ENCODE assay signal across 20 cellular contexts in the genomic region with DNA sequence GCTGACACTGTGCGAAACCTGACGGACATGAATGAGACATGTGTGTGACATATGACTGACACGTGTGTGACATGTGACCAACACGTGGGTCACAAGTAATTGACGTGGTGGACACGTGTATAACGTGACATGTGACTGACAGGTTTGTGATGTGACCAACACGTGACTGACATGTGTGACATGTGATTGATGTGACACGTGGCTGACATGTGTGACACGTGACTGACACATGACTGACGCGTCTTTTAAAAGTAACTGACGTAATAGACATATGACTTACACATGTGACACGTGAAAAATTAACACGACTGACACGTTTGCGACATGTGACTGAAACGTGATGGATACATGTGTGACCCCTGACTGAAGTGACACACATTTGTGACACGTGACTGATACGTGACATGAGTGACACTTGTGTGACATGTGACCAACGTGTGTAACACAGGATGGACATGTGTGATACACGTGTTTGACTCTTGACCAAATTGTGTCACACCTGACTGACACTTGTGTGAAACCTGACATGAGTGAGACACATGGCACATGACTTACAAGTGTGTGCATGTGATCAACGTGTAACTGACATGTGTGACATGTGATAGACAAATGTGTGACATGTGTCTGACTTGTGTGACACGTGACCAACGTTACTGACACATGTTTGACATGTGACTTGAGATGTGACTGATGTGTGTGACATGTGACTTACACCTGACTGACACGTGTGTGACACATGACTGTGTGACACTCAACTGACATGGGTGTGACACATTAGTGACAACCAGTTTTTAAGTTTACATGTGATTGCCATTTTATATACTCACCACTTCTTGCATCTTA.
"Had no signal": no experiment of that assay in that cellular context is flagged by ENCODE, and none has a peak within 500 bp of the region (broad histone marks: within the 10 kb centered on the region; RNA-seq: fewer than 3 reads in every experiment).

No MANE protein-coding gene starts in this region.

- H3K9me3 ChIP-seq: ovary, prostate gland had no signal

- H3K36me3 Mint-ChIP-seq: activated naive CD8-positive, alpha-beta T cell treated with anti-CD3 and anti-CD28 coated beads, Interleukin-2, amount 10 ng/mL, durations not matched to agents 7 days and 5 days had no signal

- H3K4me3 ChIP-seq: cardiac muscle cell, left lung, lung, ovary, prostate gland, spleen, upper lobe of left lung had no signal

- H3K36me3 ChIP-seq: cardiac muscle cell, left lung, ovary, prostate gland, spleen, upper lobe of left lung had no signal

- H3K4me1 ChIP-seq: left lung, prostate gland, spleen, upper lobe of left lung had no signal

- H3K27ac ChIP-seq: cardiac muscle cell, left lung, ovary, prostate gland, spleen, upper lobe of left lung had no signal

- H3K27me3 ChIP-seq: cardiac muscle cell, left lung, ovary, spleen, upper lobe of left lung had no signal

- H3K4me1 Mint-ChIP-seq: activated CD4-positive, alpha-beta memory T cell treated with anti-CD3 and anti-CD28 coated beads, Interleukin-2, amount 10 ng/mL, durations not matched to agents 7 days and 5 days; activated CD4-positive, alpha-beta T cell treated with anti-CD3 and anti-CD28 coated beads, Interleukin-2, amount 10 ng/mL, durations not matched to agents 24 days and 14 days; activated naive CD8-positive, alpha-beta T cell treated with anti-CD3 and anti-CD28 coated beads, Interleukin-2, amount 10 ng/mL, durations not matched to agents 7 days and 5 days; T-helper 17 cell had no signal

- DNase-seq: activated CD4-positive, alpha-beta memory T cell treated with anti-CD3 and anti-CD28 coated beads, Interleukin-2, amount 10 ng/mL, durations not matched to agents 7 days and 5 days; activated CD4-positive, alpha-beta T cell treated with anti-CD3 and anti-CD28 coated beads, Interleukin-2, amount 10 ng/mL, durations not matched to agents 24 days and 14 days; activated effector memory CD4-positive, alpha-beta T cell treated with Interleukin-2 at 50 U/mL for 16 hours; activated naive CD4-positive, alpha-beta T cell treated with anti-CD3 and anti-CD28 coated beads for 36 hours; activated naive CD8-positive, alpha-beta T cell treated with anti-CD3 and anti-CD28 coated beads, Interleukin-2, amount 10 ng/mL, durations not matched to agents 7 days and 5 days; activated T-cell treated with anti-CD3 and anti-CD28 coated beads, Interleukin-2, amount 50 U/mL, for 72 hours; amygdala; cortex of kidney; foreskin fibroblast; left lung; naive thymus-derived CD8-positive, alpha-beta T cell; ovary; spleen; stimulated activated CD4-positive, alpha-beta T cell treated with anti-CD3 and anti-CD28 coated beads, Interleukin-4, amount 100 ng/mL, for 1 hour; stimulated activated naive CD8-positive, alpha-beta T cell treated with anti-CD3 and anti-CD28 coated beads, Interleukin-15, Interleukin-2, amounts not matched to agents 100 U/mL and 50 U/mL, for 24 hours; T-helper 17 cell; upper lobe of left lung had no signal

- H3K4me3 Mint-ChIP-seq: activated CD4-positive, alpha-beta memory T cell treated with anti-CD3 and anti-CD28 coated beads, Interleukin-2, amount 10 ng/mL, durations not matched to agents 7 days and 5 days; activated CD4-positive, alpha-beta T cell treated with anti-CD3 and anti-CD28 coated beads, Interleukin-2, amount 10 ng/mL, durations not matched to agents 24 days and 14 days; activated naive CD4-positive, alpha-beta T cell treated with anti-CD3 and anti-CD28 coated beads for 36 hours; activated naive CD8-positive, alpha-beta T cell treated with anti-CD3 and anti-CD28 coated beads, Interleukin-2, amount 10 ng/mL, durations not matched to agents 7 days and 5 days; activated T-cell treated with anti-CD3 and anti-CD28 coated beads, Interleukin-2, amount 50 U/mL, for 72 hours; T-helper 17 cell had no signal

- H3K27ac Mint-ChIP-seq: activated CD4-positive, alpha-beta memory T cell treated with anti-CD3 and anti-CD28 coated beads, Interleukin-2, amount 10 ng/mL, durations not matched to agents 7 days and 5 days; activated CD4-positive, alpha-beta T cell treated with anti-CD3 and anti-CD28 coated beads, Interleukin-2, amount 10 ng/mL, durations not matched to agents 24 days and 14 days; activated naive CD4-positive, alpha-beta T cell treated with anti-CD3 and anti-CD28 coated beads for 36 hours; activated naive CD8-positive, alpha-beta T cell treated with anti-CD3 and anti-CD28 coated beads, Interleukin-2, amount 10 ng/mL, durations not matched to agents 7 days and 5 days; activated T-cell treated with anti-CD3 and anti-CD28 coated beads, Interleukin-2, amount 50 U/mL, for 72 hours; T-helper 17 cell had no signal

- H3K27me3 Mint-ChIP-seq: activated CD4-positive, alpha-beta T cell treated with anti-CD3 and anti-CD28 coated beads, Interleukin-2, amount 10 ng/mL, durations not matched to agents 24 days and 14 days; activated naive CD8-positive, alpha-beta T cell treated with anti-CD3 and anti-CD28 coated beads, Interleukin-2, amount 10 ng/mL, durations not matched to agents 7 days and 5 days; T-helper 17 cell had no signal
